ENCODE assay signal across 8 cellular contexts in genomic region chr19:7628589-7629311, GRCh38. TPM values are rescaled to one million over a fixed set of nuclear protein-coding genes. Genes with fewer than 3 reads are reported as not detected.
A peak's percentile ranks its signal among the peaks of the same experiment; 100 is the strongest.
DNase-seq lines count a peak whose midpoint lies in the region; ATAC-seq and TF ChIP-seq lines count a peak whose summit lies in the region.

No MANE protein-coding gene starts in this region.

- H3K9me3 ChIP-seq in skeletal muscle tissue (ENCODE audit: control insufficient read depth in 3 of 3, low read length in 3 of 3) = no peaks in the 10 kb centered on the region

- H3K9ac ChIP-seq in skeletal muscle tissue (ENCODE audit: low read depth in 1 of 3, low read length in 3 of 3) = peak overlapping the region; percentile 96 to 99 (median 96)

- H3K36me3 Mint-ChIP-seq in GM23338 (ENCODE audit: low read depth) = peaks cover 8% of the 10 kb centered on the region; the same call in 2 of the 3 replicates
- peaks cover 17% of the 10 kb centered on the region for H3K36me3 Mint-ChIP-seq in activated CD4-positive, alpha-beta memory T cell treated with anti-CD3 and anti-CD28 coated beads, Interleukin-2, amount 10 ng/mL, durations not matched to agents 7 days and 5 days (ENCODE audit: low read depth)
- H3K36me3 Mint-ChIP-seq in glutamatergic neuron (ENCODE audit: unreplicated experiment) = no peaks in the 10 kb centered on the region

- peaks cover 16% of the 10 kb centered on the region for H3K4me1 Mint-ChIP-seq in GM23338
- H3K4me1 Mint-ChIP-seq in activated CD4-positive, alpha-beta memory T cell treated with anti-CD3 and anti-CD28 coated beads, Interleukin-2, amount 10 ng/mL, durations not matched to agents 7 days and 5 days = peaks cover 37% of the 10 kb centered on the region
- peaks cover 8% of the 10 kb centered on the region for H3K4me1 Mint-ChIP-seq in glutamatergic neuron (ENCODE audit: low read depth, unreplicated experiment)

- CTCF ChIA-PET in activated CD4-positive, alpha-beta memory T cell treated with anti-CD3 and anti-CD28 coated beads, Interleukin-2, amount 10 ng/mL, durations not matched to agents 7 days and 5 days (lab: Charles Lee) = interaction anchor here (1.0 to 2.1 kb wide), 6 partner anchors 24 to 529 kb away, joined by 3 to 14 read pairs (median 4); partner anchors contain the start of gene TRAPPC5

- H3K9me3 Mint-ChIP-seq in GM23338 (no peaks in the 10 kb centered on the region; the same call in 2 of the 3 replicates), glutamatergic neuron (ENCODE audit: unreplicated experiment) (peaks cover 12% of the 10 kb centered on the region)
- H3K9me3 Mint-ChIP-seq in activated CD4-positive, alpha-beta memory T cell treated with anti-CD3 and anti-CD28 coated beads, Interleukin-2, amount 10 ng/mL, durations not matched to agents 7 days and 5 days = no peaks in the 10 kb centered on the region

- H3K4me1 ChIP-seq in GM23338 (ENCODE audit: insufficient read depth) (peaks cover 14% of the 10 kb centered on the region; the same call in 1 of the 2 replicates), skeletal muscle tissue (ENCODE audit: control insufficient read depth in 3 of 3, insufficient read depth in 3 of 3, low read length in 3 of 3) (peaks cover 26 to 37% (median 26%) of the 10 kb centered on the region in 3 donors)

- H3K27me3 Mint-ChIP-seq in GM23338 (ENCODE audit: insufficient read depth, low read depth, poor library complexity) (peaks cover 13% of the 10 kb centered on the region), glutamatergic neuron (ENCODE audit: unreplicated experiment) (peaks cover 12% of the 10 kb centered on the region)
- H3K27me3 Mint-ChIP-seq in activated CD4-positive, alpha-beta memory T cell treated with anti-CD3 and anti-CD28 coated beads, Interleukin-2, amount 10 ng/mL, durations not matched to agents 7 days and 5 days = no peaks in the 10 kb centered on the region

- H3K27ac ChIP-seq in GM23338 (ENCODE audit: low read depth) (0 out of 2 replicates have a peak overlapping the region, but pooled peaks have one; percentile 40), skeletal muscle tissue (ENCODE audit: low read depth, low read length) (peak overlapping the region; percentile 90)

- H3K4me3 Mint-ChIP-seq in GM23338 (peak overlapping the region; percentile 97), glutamatergic neuron (ENCODE audit: unreplicated experiment) (peak overlapping the region; percentile 99)
- peak overlapping the region; percentile 99 for H3K4me3 Mint-ChIP-seq in activated CD4-positive, alpha-beta memory T cell treated with anti-CD3 and anti-CD28 coated beads, Interleukin-2, amount 10 ng/mL, durations not matched to agents 7 days and 5 days

- peak overlapping the region; percentile 23; the same call in 1 of the 2 replicates for H2AFZ ChIP-seq in GM23338

- H3K27me3 ChIP-seq in GM23338 (ENCODE audit: insufficient read depth) (no peaks in the 10 kb centered on the region), skeletal muscle tissue (ENCODE audit: control insufficient read depth in 3 of 3, insufficient read depth in 3 of 3, low read length in 3 of 3) (no peaks in the 10 kb centered on the region)

- peaks cover 8% of the 10 kb centered on the region for H4K20me1 ChIP-seq in GM23338 (replicated peaks; ENCODE audit: insufficient read depth)

- TF ChIP-seq CTCF in GM23338 (conservative IDR thresholded peaks at IDR 0.05; ENCODE audit: low read depth in 2 of 2) = no peak
- no peak for TF ChIP-seq CTCF in glutamatergic neuron (IDR thresholded peaks at IDR 0.05; ENCODE audit: partially characterized antibody, unreplicated experiment)

- POLR2A ChIA-PET in activated CD4-positive, alpha-beta memory T cell treated with anti-CD3 and anti-CD28 coated beads, Interleukin-2, amount 10 ng/mL, durations not matched to agents 7 days and 5 days (lab: Charles Lee) = interaction anchor here (0.8 to 4.7 kb wide), 19 partner anchors 9 to 559 kb away, joined by 3 to 35 read pairs (median 5); partner anchors contain the start of genes ARHGEF18, MAP2K7, MCOLN1 and PNPLA6

- peak; percentile 33 for DNase-seq in GM23338 (ENCODE audit: low spot score)
- no peak for DNase-seq in activated CD4-positive, alpha-beta memory T cell treated with anti-CD3 and anti-CD28 coated beads, Interleukin-2, amount 10 ng/mL, durations not matched to agents 7 days and 5 days
- DNase-seq in glutamatergic neuron = no peak
- no peak for DNase-seq in AML-193 (lab: John Stamatoyannopoulos, UW)
- DNase-seq in NCI-H2029 (lab: John Stamatoyannopoulos, UW) = no peak

- peaks cover 43% of the 10 kb centered on the region for H3K79me2 ChIP-seq in GM23338 (replicated peaks; ENCODE audit: insufficient read depth)

- H3K4me3 ChIP-seq in GM23338 (peak overlapping the region; percentile 89), skeletal muscle tissue (ENCODE audit: low read length in 3 of 3) (peak overlapping the region; percentile 95 to 100 (median 99))

- peak overlapping the region; percentile 92 for H3K27ac Mint-ChIP-seq in GM23338
- H3K27ac Mint-ChIP-seq in activated CD4-positive, alpha-beta memory T cell treated with anti-CD3 and anti-CD28 coated beads, Interleukin-2, amount 10 ng/mL, durations not matched to agents 7 days and 5 days = peak overlapping the region; percentile 99
- H3K27ac Mint-ChIP-seq in glutamatergic neuron (ENCODE audit: unreplicated experiment) = peak overlapping the region; percentile 98

- H3F3A ChIP-seq in GM23338 (replicated peaks; ENCODE audit: low read depth) = no peaks in the 10 kb centered on the region

- ATAC-seq in GM23338 (no peak), GM18868 (IDR thresholded peaks at IDR 0.05; ENCODE audit: unreplicated experiment) (no peak), GM18520 (IDR thresholded peaks at IDR 0.05; ENCODE audit: unreplicated experiment) (no peak)

- peak overlapping the region; percentile 88 for H3K4me2 ChIP-seq in GM23338

- no peaks in the 10 kb centered on the region for H3K36me3 ChIP-seq in GM23338 (ENCODE audit: insufficient read depth)
- peaks cover 21 to 32% (median 21%) of the 10 kb centered on the region in 3 donors for H3K36me3 ChIP-seq in skeletal muscle tissue (ENCODE audit: control insufficient read depth in 3 of 3, insufficient read depth in 3 of 3, low read length in 3 of 3)

- no peaks in the 10 kb centered on the region for H3K9me2 ChIP-seq in GM23338 (ENCODE audit: insufficient read depth)

TF ChIP-seq in GM23338, 12 proteins besides CTCF, POLR2A, EP300 and RAD21 (continues in another document):
- TF ChIP-seq EZH2 (IDR thresholded peaks at IDR 0.05; ENCODE audit: low read depth, unreplicated experiment) = no peak

RNA-seq across cellular contexts. Expression of gene XAB2, which starts 0.6 kb away (rescaled TPM):
- total RNA-seq in GM23338 (2014; rRNA removed; shearing (Covaris generic)) = 65.2 and 69.0 TPM in 2 replicates
- 18.4 and 20.0 TPM in 2 replicates for polyA plus RNA-seq in GM23338 (2016; fragmentation: Nextera tagmentation; extraction: Ambion mirVana)
- 10 to 100 TPM; 48.5 TPM for total RNA-seq in activated CD4-positive, alpha-beta memory T cell treated with anti-CD3 and anti-CD28 coated beads, Interleukin-2, amount 10 ng/mL, durations not matched to agents 7 days and 5 days
- total RNA-seq in glutamatergic neuron (ENCODE audit: unreplicated experiment) (32.8 TPM), skeletal muscle tissue (20.4 TPM)

RNA-seq across cellular contexts. Expression of gene PET100, which starts 0.8 kb away (rescaled TPM):
- 8.6 and 9.9 TPM in 2 replicates for total RNA-seq in GM23338 (2014; rRNA removed; shearing (Covaris generic))
- polyA plus RNA-seq in GM23338 (2016; fragmentation: Nextera tagmentation; extraction: Ambion mirVana) = 636 and 765 TPM in 2 replicates
- 100 to 1,000 TPM; 123 to 136 TPM for total RNA-seq in activated CD4-positive, alpha-beta memory T cell treated with anti-CD3 and anti-CD28 coated beads, Interleukin-2, amount 10 ng/mL, durations not matched to agents 7 days and 5 days
- total RNA-seq in glutamatergic neuron (ENCODE audit: unreplicated experiment) (186 TPM), skeletal muscle tissue (44.9 TPM)

RNA-seq across cellular contexts. Expression of gene PCP2, which starts 4.8 kb away (rescaled TPM):
- total RNA-seq in GM23338 (2014; rRNA removed; shearing (Covaris generic)) = not detected in 2 replicates
- 0.40 TPM in 1 of 2 replicates, not detected in the other for polyA plus RNA-seq in GM23338 (2016; fragmentation: Nextera tagmentation; extraction: Ambion mirVana)
- total RNA-seq in activated CD4-positive, alpha-beta memory T cell treated with anti-CD3 and anti-CD28 coated beads, Interleukin-2, amount 10 ng/mL, durations not matched to agents 7 days and 5 days = 1 to 10 TPM; 1.9 to 2.1 TPM
- total RNA-seq in glutamatergic neuron (ENCODE audit: unreplicated experiment) (not detected), skeletal muscle tissue (not detected)

RNA-seq across cellular contexts. Expression of gene STXBP2, which starts 8.2 kb away (rescaled TPM):
- total RNA-seq in GM23338 (2014; rRNA removed; shearing (Covaris generic)) = 37.6 and 55.8 TPM in 2 replicates
- polyA plus RNA-seq in GM23338 (2016; fragmentation: Nextera tagmentation; extraction: Ambion mirVana) = 42.6 and 45.0 TPM in 2 replicates
- 100 to 1,000 TPM; 169 to 171 TPM for total RNA-seq in activated CD4-positive, alpha-beta memory T cell treated with anti-CD3 and anti-CD28 coated beads, Interleukin-2, amount 10 ng/mL, durations not matched to agents 7 days and 5 days
- total RNA-seq in glutamatergic neuron (ENCODE audit: unreplicated experiment) (32.8 TPM), skeletal muscle tissue (2.6 TPM)

RNA-seq across cellular contexts. Expression of gene CAMSAP3, which starts 33.1 kb away (rescaled TPM):
- 29.9 and 32.2 TPM in 2 replicates for total RNA-seq in GM23338 (2014; rRNA removed; shearing (Covaris generic))
- polyA plus RNA-seq in GM23338 (2016; fragmentation: Nextera tagmentation; extraction: Ambion mirVana) = 6.4 and 10.2 TPM in 2 replicates
- under 1 TPM; 0.13 to 0.33 TPM for total RNA-seq in activated CD4-positive, alpha-beta memory T cell treated with anti-CD3 and anti-CD28 coated beads, Interleukin-2, amount 10 ng/mL, durations not matched to agents 7 days and 5 days
- total RNA-seq in glutamatergic neuron (ENCODE audit: unreplicated experiment) (47.6 TPM), skeletal muscle tissue (not detected)
